Comparison of ENCODE assay signal across 18 cellular contexts in genomic region chr2:159875083-159875482, GRCh38. TPM values are rescaled to one million over a fixed set of nuclear protein-coding genes. Genes with fewer than 3 reads are reported as not detected.
DNase-seq lines count a peak whose midpoint lies in the region; ATAC-seq and TF ChIP-seq lines count a peak whose summit lies in the region.
"Had no signal": no experiment of that assay in that cellular context is flagged by ENCODE, and none has a peak within 500 bp of the region (broad histone marks: within the 10 kb centered on the region; RNA-seq: fewer than 3 reads in every experiment).

No MANE protein-coding gene starts in this region.

- H3K27me3 ChIP-seq in uterus: no peaks in the 10 kb centered on the region
- H3K27me3 ChIP-seq: esophagus muscularis mucosa, heart right ventricle, tibial nerve had no signal

- H3K36me3 Mint-ChIP-seq in activated naive CD8-positive, alpha-beta T cell treated with anti-CD3 and anti-CD28 coated beads, Interleukin-2, amount 50 U/mL, for 24 hours (ENCODE audit: low read depth): peaks cover 59% of the 10 kb centered on the region
- H3K36me3 Mint-ChIP-seq in natural killer cell: peaks cover 32% of the 10 kb centered on the region

- H3K4me1 ChIP-seq in uterus: no peaks in the 10 kb centered on the region
- H3K4me1 ChIP-seq: esophagus muscularis mucosa, tibial nerve had no signal

- H3K4me1 Mint-ChIP-seq in activated naive CD8-positive, alpha-beta T cell treated with anti-CD3 and anti-CD28 coated beads, Interleukin-2, amount 50 U/mL, for 24 hours: peaks cover 29% of the 10 kb centered on the region
- peaks cover 0 to 4% of the 10 kb centered on the region in 2 donors for H3K4me1 Mint-ChIP-seq in natural killer cell

- ATAC-seq in activated naive CD8-positive, alpha-beta T cell treated with anti-CD3 and anti-CD28 coated beads, Interleukin-2, amount 50 U/mL, for 24 hours: peak; percentile 17
- ATAC-seq in natural killer cell: peak in 1 of 3 donors; percentile 24
- ATAC-seq in GM19351 (IDR thresholded peaks at IDR 0.05; ENCODE audit: unreplicated experiment): no peak
- ATAC-seq: GM12878, heart right ventricle had no signal

- H3K27ac ChIP-seq in uterus: no peak overlapping the region
- H3K27ac ChIP-seq: 22Rv1, C4-2B, esophagus muscularis mucosa, heart right ventricle, tibial nerve had no signal

- TF ChIP-seq POLR2A in uterus (IDR thresholded peaks at IDR 0.05): no peak

- H3K27me3 Mint-ChIP-seq in activated naive CD8-positive, alpha-beta T cell treated with anti-CD3 and anti-CD28 coated beads, Interleukin-2, amount 50 U/mL, for 24 hours: no peaks in the 10 kb centered on the region
- H3K27me3 Mint-ChIP-seq in natural killer cell (ENCODE audit: low read depth in 2 of 2): no peaks in the 10 kb centered on the region

- no peak overlapping the region for H3K4me3 ChIP-seq in uterus
- H3K4me3 ChIP-seq: esophagus muscularis mucosa, GM12878, heart right ventricle, tibial nerve had no signal

- intact Hi-C loops in natural killer cell (cut with micrococcal nuclease) (no loop called here), uterus (cut with DNase I; ENCODE audit: low total_unique reads) (no loop called here)

- no peak overlapping the region for H3K4me3 Mint-ChIP-seq in activated naive CD8-positive, alpha-beta T cell treated with anti-CD3 and anti-CD28 coated beads, Interleukin-2, amount 50 U/mL, for 24 hours
- no peak overlapping the region for H3K4me3 Mint-ChIP-seq in natural killer cell

- DNase-seq in DMS 273 (lab: John Stamatoyannopoulos, UW; ENCODE audit: unreplicated experiment) (peak; percentile 8), DMS 273 treated with DMSO at 0.1 percent for 48 hours (lab: John Stamatoyannopoulos, UW) (no peak), KBM-7 (peak; percentile 33), natural killer cell (no peak), GF-D8 (lab: John Stamatoyannopoulos, UW) (no peak), uterus (no peak)
- no peak for DNase-seq in activated naive CD8-positive, alpha-beta T cell treated with anti-CD3 and anti-CD28 coated beads, Interleukin-2, amount 50 U/mL, for 24 hours
- DNase-seq: EL; heart right ventricle; MV-4-11; stimulated activated CD4-positive, alpha-beta T cell treated with anti-CD3 and anti-CD28 coated beads, Interleukin-2, amount 100 ng/mL, for 24 hours; stimulated activated CD8-positive, alpha-beta memory T cell treated with anti-CD3 and anti-CD28 coated beads, Interleukin-4, amount 100 ng/mL, for 48 hours had no signal

- H3K36me3 ChIP-seq in uterus: no peaks in the 10 kb centered on the region
- H3K36me3 ChIP-seq: esophagus muscularis mucosa, tibial nerve had no signal

- in situ Hi-C loops in KBM-7 (cut with MboI; ENCODE audit: low pct_unique_long_range_greater_than_20kb, low sequenced_read_pairs): no loop called here

- H3K27ac Mint-ChIP-seq in activated naive CD8-positive, alpha-beta T cell treated with anti-CD3 and anti-CD28 coated beads, Interleukin-2, amount 50 U/mL, for 24 hours: peak overlapping the region; percentile 41
- peak overlapping the region; percentile 14 to 66 for H3K27ac Mint-ChIP-seq in natural killer cell

- no peaks in the 10 kb centered on the region for H3K9me3 Mint-ChIP-seq in activated naive CD8-positive, alpha-beta T cell treated with anti-CD3 and anti-CD28 coated beads, Interleukin-2, amount 50 U/mL, for 24 hours
- H3K9me3 Mint-ChIP-seq in natural killer cell: no peaks in the 10 kb centered on the region

- TF ChIP-seq CTCF in natural killer cell (IDR thresholded peaks at IDR 0.05) (no peak), uterus (IDR thresholded peaks at IDR 0.05) (no peak)

- H3K9me3 ChIP-seq in uterus: no peaks in the 10 kb centered on the region
- H3K9me3 ChIP-seq: esophagus muscularis mucosa, heart right ventricle, tibial nerve had no signal

RNA-seq across cellular contexts. Expression of gene LY75, which starts 29.5 kb away (rescaled TPM):
- 10 to 100 TPM; 32.7 to 41.1 (median 40.9) TPM for total RNA-seq in natural killer cell
- 10 to 100 TPM in 1 of 4 donors, 1 to 10 TPM in 1, under 1 TPM in 2; 0.26 to 13.8 (median 3.4) TPM for total RNA-seq in uterus

Comparison
In these comparisons a context has a peak if more than half of its experiments do, and no peak if none do; other contexts are left out.
1. DNase-seq: peak in DMS 273 (single experiment) and KBM-7 (single experiment); none in DMS 273 treated with DMSO at 0.1 percent for 48 hours (single experiment), activated naive CD8-positive, alpha-beta T cell treated with anti-CD3 and anti-CD28 coated beads, Interleukin-2, amount 50 U/mL, for 24 hours (single experiment), natural killer cell (single experiment), GF-D8 (single experiment) and uterus (0 of 2).